In the genomic region with DNA sequence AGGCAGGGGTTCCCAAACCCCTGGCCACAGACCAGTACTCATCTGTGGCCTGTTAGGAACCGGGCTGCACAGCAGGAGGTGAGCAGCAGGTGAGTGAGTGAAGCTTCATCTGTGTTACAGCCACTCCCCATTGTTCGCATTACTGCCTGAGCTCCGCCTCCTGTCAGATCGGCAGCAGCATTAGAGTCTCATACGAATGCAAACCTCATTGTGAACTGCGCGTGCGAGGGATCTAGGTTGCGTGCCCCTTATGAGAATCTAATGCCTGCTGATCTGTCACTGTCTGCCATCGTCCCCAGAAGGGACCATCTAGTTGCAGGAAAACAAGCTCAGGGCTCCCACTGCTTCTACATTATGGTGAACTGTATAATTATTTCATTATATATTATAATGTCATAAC, we compare ENCODE assay signal across 19 cellular contexts. TPM values are rescaled to one million over a fixed set of nuclear protein-coding genes. Genes with fewer than 3 reads are reported as not detected.
DNase-seq lines count a peak whose midpoint lies in the region; ATAC-seq and TF ChIP-seq lines count a peak whose summit lies in the region.
"Had no signal": no experiment of that assay in that cellular context is flagged by ENCODE, and none has a peak within 500 bp of the region (broad histone marks: within the 10 kb centered on the region; RNA-seq: fewer than 3 reads in every experiment).

No MANE protein-coding gene starts in this region.

- H3K4me3 ChIP-seq in Karpas-422 (ENCODE audit: low read length) = no peak overlapping the region
- H3K4me3 ChIP-seq: BLaER1 treated with 17β-estradiol and CSF1 and Interleukin-3, amounts not matched to agents 10 nM and 100 nM; GM12878; MG63; SK-N-MC had no signal

- H3K36me3 ChIP-seq in Karpas-422 (ENCODE audit: insufficient read depth, low read length) = no peaks in the 10 kb centered on the region
- H3K36me3 ChIP-seq: BLaER1 treated with 17β-estradiol and CSF1 and Interleukin-3, amounts not matched to agents 10 nM and 100 nM; MG63 had no signal

- no peak overlapping the region for H3K9ac ChIP-seq in Karpas-422 (ENCODE audit: low read length)
- H3K9ac ChIP-seq: BLaER1 treated with 17β-estradiol and CSF1 and Interleukin-3, amounts not matched to agents 10 nM and 100 nM had no signal

- H4K20me1 ChIP-seq in Karpas-422 (ENCODE audit: insufficient read depth, low read depth, low read length) = no peaks in the 10 kb centered on the region
- H4K20me1 ChIP-seq: BLaER1 treated with 17β-estradiol and CSF1 and Interleukin-3, amounts not matched to agents 10 nM and 100 nM had no signal

- H3K9me3 Mint-ChIP-seq in WTC11 = peaks cover 5% of the 10 kb centered on the region
- H3K9me3 Mint-ChIP-seq: T-cell had no signal

- no peaks in the 10 kb centered on the region for H3K9me2 ChIP-seq in Karpas-422 (replicated peaks; ENCODE audit: insufficient read depth, low read length)

- POLR2A ChIA-PET in WTC11 (lab: Charles Lee) = interaction anchor here (1.1 to 1.4 kb wide), 2 partner anchors 8 to 9 kb away, joined by 3 read pairs; no protein-coding TSS in a partner anchor

- CTCF ChIA-PET in WTC11 (lab: Charles Lee) = interaction anchor here (1.4 to 2.2 kb wide), 4 partner anchors 33 to 63 kb away, joined by 3 to 9 read pairs (median 6); partner anchors contain the start of gene SOCS1

- H2AFZ ChIP-seq in Karpas-422 (ENCODE audit: low read length) = no peak overlapping the region

- H3K27me3 ChIP-seq in Karpas-422 (ENCODE audit: low read length) = no peaks in the 10 kb centered on the region
- H3K27me3 ChIP-seq: MG63 had no signal

- no peaks in the 10 kb centered on the region for H3K27me3 Mint-ChIP-seq in WTC11 (ENCODE audit: low read depth)
- H3K27me3 Mint-ChIP-seq: T-cell had no signal

- no peak overlapping the region for H3K27ac Mint-ChIP-seq in WTC11
- H3K27ac Mint-ChIP-seq: T-cell had no signal

- no peak overlapping the region for H3K4me3 Mint-ChIP-seq in WTC11
- H3K4me3 Mint-ChIP-seq: T-cell had no signal

- H3K4me1 ChIP-seq in Karpas-422 (ENCODE audit: low read length) = peaks cover 13% of the 10 kb centered on the region

- DNase-seq in NCI-H1417 (lab: John Stamatoyannopoulos, UW) = peak; percentile 17 to 57 (median 26)
- no peak for DNase-seq in NCI-H1417 treated with DMSO at 0.1 percent for 48 hours (lab: John Stamatoyannopoulos, UW)
- DNase-seq in COLO668 (lab: John Stamatoyannopoulos, UW; ENCODE audit: unreplicated experiment) = peak; percentile 45
- DNase-seq in Karpas-422 = peak; percentile 69
- DNase-seq in WTC11 (ENCODE audit: low spot score) = no peak
- DNase-seq in NCI-H524 treated with DMSO at 0.1 percent for 48 hours (lab: John Stamatoyannopoulos, UW) = no peak
- DNase-seq: 8988T, DMS79, KG1, MG63, T-cell had no signal

- H3K27ac ChIP-seq in Karpas-422 (ENCODE audit: low read length) = no peak overlapping the region
- H3K27ac ChIP-seq: SK-N-MC had no signal

- ATAC-seq in WTC11 (no peak), GM18873 (IDR thresholded peaks at IDR 0.05; ENCODE audit: low FRiP score, unreplicated experiment) (no peak), GM21529 (IDR thresholded peaks at IDR 0.05; ENCODE audit: unreplicated experiment) (no peak)
- ATAC-seq: GM12878, Panc1, Right ventricle myocardium inferior, T-cell had no signal

- H3K4me1 Mint-ChIP-seq in WTC11 = peaks cover 46% of the 10 kb centered on the region

- H3K36me3 Mint-ChIP-seq in WTC11 = peaks cover 15% of the 10 kb centered on the region
- H3K36me3 Mint-ChIP-seq: T-cell had no signal

- no peak overlapping the region for H3K4me2 ChIP-seq in Karpas-422 (ENCODE audit: low read depth, low read length, poor library complexity, severe bottlenecking)
- H3K4me2 ChIP-seq: BLaER1 treated with 17β-estradiol and CSF1 and Interleukin-3, amounts not matched to agents 10 nM and 100 nM had no signal

- TF ChIP-seq CTCF in WTC11 (IDR thresholded peaks at IDR 0.05) = no peak

- no peaks in the 10 kb centered on the region for H3K9me3 ChIP-seq in Karpas-422 (ENCODE audit: low read length)
- H3K9me3 ChIP-seq: BLaER1 treated with 17β-estradiol and CSF1 and Interleukin-3, amounts not matched to agents 10 nM and 100 nM; MG63 had no signal

- no peaks in the 10 kb centered on the region for H3K79me2 ChIP-seq in Karpas-422 (ENCODE audit: low read length)

TF ChIP-seq in WTC11, 78 proteins besides CTCF, POLR2A, EP300 and RAD21:
- TF ChIP-seq, protein P1, sequence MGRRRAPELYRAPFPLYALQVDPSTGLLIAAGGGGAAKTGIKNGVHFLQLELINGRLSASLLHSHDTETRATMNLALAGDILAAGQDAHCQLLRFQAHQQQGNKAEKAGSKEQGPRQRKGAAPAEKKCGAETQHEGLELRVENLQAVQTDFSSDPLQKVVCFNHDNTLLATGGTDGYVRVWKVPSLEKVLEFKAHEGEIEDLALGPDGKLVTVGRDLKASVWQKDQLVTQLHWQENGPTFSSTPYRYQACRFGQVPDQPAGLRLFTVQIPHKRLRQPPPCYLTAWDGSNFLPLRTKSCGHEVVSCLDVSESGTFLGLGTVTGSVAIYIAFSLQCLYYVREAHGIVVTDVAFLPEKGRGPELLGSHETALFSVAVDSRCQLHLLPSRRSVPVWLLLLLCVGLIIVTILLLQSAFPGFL (CRISPR knock-in tag; IDR thresholded peaks at IDR 0.05; ENCODE audit: borderline replicate concordance) = no peak
- TF ChIP-seq ZNF121 (CRISPR knock-in tag; IDR thresholded peaks at IDR 0.05) (peak; percentile 91), NR3C1 (CRISPR knock-in tag; conservative IDR thresholded peaks at IDR 0.05; ENCODE audit: low read depth) (no peak), FOXK1 (CRISPR knock-in tag; IDR thresholded peaks at IDR 0.05) (no peak), MLX (CRISPR knock-in tag; IDR thresholded peaks at IDR 0.05) (no peak), FOXP4 (CRISPR knock-in tag; IDR thresholded peaks at IDR 0.05) (no peak), ZNF396 (CRISPR knock-in tag; IDR thresholded peaks at IDR 0.05; ENCODE audit: borderline replicate concordance) (no peak)

RNA-seq across cellular contexts. Expression of gene RMI2, which starts 25.1 kb away (rescaled TPM):
- total RNA-seq in Karpas-422 (2014; rRNA removed; shearing (Covaris generic); ENCODE audit: low replicate concordance) = 19.4 and 45.2 TPM in 2 replicates
- total RNA-seq in WTC11 (2021) = 77.2 to 83.4 TPM (median 79.0 TPM) in 3 replicates

RNA-seq across cellular contexts. Expression of gene PRM1, which starts 39.0 kb away (rescaled TPM):
- not detected in 2 replicates for total RNA-seq in Karpas-422 (2014; rRNA removed; shearing (Covaris generic); ENCODE audit: low replicate concordance)
- total RNA-seq in WTC11 (2021) = 0.48 TPM in 1 of 3 replicates, not detected in the others
- total RNA-seq: G401, GM12878, Right ventricle myocardium inferior, T-cell had no signal

RNA-seq across cellular contexts. Expression of gene PRM2, which starts 43.9 kb away (rescaled TPM):
- total RNA-seq in Karpas-422 (2014; rRNA removed; shearing (Covaris generic); ENCODE audit: low replicate concordance) = not detected in 2 replicates
- total RNA-seq in WTC11 (2021) = not detected in 3 replicates
- total RNA-seq: G401, GM12878, Right ventricle myocardium inferior, T-cell had no signal

RNA-seq across cellular contexts. Expression of gene PRM3, which starts 46.7 kb away (rescaled TPM):
- not detected in 2 replicates for total RNA-seq in Karpas-422 (2014; rRNA removed; shearing (Covaris generic); ENCODE audit: low replicate concordance)
- not detected in 3 replicates for total RNA-seq in WTC11 (2021)
- total RNA-seq: G401, GM12878, Right ventricle myocardium inferior, T-cell had no signal

RNA-seq across cellular contexts. Expression of gene TNP2, which starts 51.0 kb away (rescaled TPM):
- not detected in 2 replicates for total RNA-seq in Karpas-422 (2014; rRNA removed; shearing (Covaris generic); ENCODE audit: low replicate concordance)
- total RNA-seq in WTC11 (2021) = not detected in 3 replicates
- total RNA-seq: G401, GM12878, Right ventricle myocardium inferior, T-cell had no signal

Comparison
In these comparisons a context has a peak if more than half of its experiments do, and no peak if none do; other contexts are left out.
1. DNase-seq: peak in NCI-H1417 (3 of 3), COLO668 (single experiment) and Karpas-422 (single experiment); none in NCI-H1417 treated with DMSO at 0.1 percent for 48 hours (single experiment), WTC11 (single experiment) and NCI-H524 treated with DMSO at 0.1 percent for 48 hours (single experiment).